ENCODE assay signal across 1 cellular context in the genomic region with DNA sequence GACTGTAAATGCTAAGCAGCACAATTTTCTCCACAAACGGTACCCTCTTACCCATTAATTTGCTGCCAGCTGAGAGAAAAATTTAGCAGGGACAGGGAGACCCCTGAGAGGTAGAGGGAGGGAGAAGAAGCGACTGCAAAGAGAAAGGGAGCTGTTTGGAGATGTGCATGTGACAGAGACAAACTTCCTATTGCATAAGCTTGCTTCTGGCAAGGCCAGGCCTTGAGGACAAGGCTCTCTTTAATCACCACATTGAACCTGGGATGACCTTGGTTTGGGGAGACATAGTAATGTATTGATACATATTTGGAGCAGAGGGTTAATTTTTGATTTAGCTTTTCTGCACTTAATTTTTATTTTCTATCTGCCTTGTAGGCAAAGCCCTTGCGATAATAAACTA.
A peak's percentile ranks its signal among the peaks of the same experiment; 100 is the strongest.
TF ChIP-seq lines count a peak whose summit lies in the region.

No MANE protein-coding gene starts in this region.

TF ChIP-seq in K562, 482 proteins besides CTCF, POLR2A, EP300 and RAD21 (continued from another document and continues in another):
- TF ChIP-seq MECOM (CRISPR knock-in tag; IDR thresholded peaks at IDR 0.05) (peak; percentile 74), MYBL2 (IDR thresholded peaks at IDR 0.05; ENCODE audit: low read depth) (no peak), MYBL2 (CRISPR knock-in tag; IDR thresholded peaks at IDR 0.05; ENCODE audit: borderline replicate concordance) (no peak), SMAD1 (IDR thresholded peaks at IDR 0.05; ENCODE audit: low read depth, low read length, partially characterized antibody) (no peak), CBFA2T2 (conservative IDR thresholded peaks at IDR 0.05) (no peak), TRIM24 (IDR thresholded peaks at IDR 0.05) (no peak), MEIS2 (IDR thresholded peaks at IDR 0.05; ENCODE audit: partially characterized antibody) (peak; percentile 55), HMGN3 (IDR thresholded peaks at IDR 0.05; ENCODE audit: borderline replicate concordance, extremely low read depth, insufficient read length, low read depth, low read length) (no peak), CCAR2 (IDR thresholded peaks at IDR 0.05; ENCODE audit: low read depth, low read length) (no peak), BACH1 (tag; IDR thresholded peaks at IDR 0.05) (0 out of 2 replicates have a peak, but pooled peaks have one; percentile 27), BDP1 (IDR thresholded peaks at IDR 0.05; ENCODE audit: insufficient read depth, insufficient read length) (no peak), CBX2 (IDR thresholded peaks at IDR 0.05; ENCODE audit: insufficient read depth, low read length, poor library complexity, severe bottlenecking) (no peak), NR2C1 (IDR thresholded peaks at IDR 0.05) (no peak), NR2C1 (tag; IDR thresholded peaks at IDR 0.05) (peak; percentile 27; the same call in 1 of the 2 replicates), JUNB (CRISPR knock-in tag; conservative IDR thresholded peaks at IDR 0.05) (no peak), HDAC1 (IDR thresholded peaks at IDR 0.05) (no peak), ESRRA (IDR thresholded peaks at IDR 0.05; ENCODE audit: borderline replicate concordance, low read depth) (peak; percentile 54; the same call in 1 of the 2 replicates), JUND (IDR thresholded peaks at IDR 0.05; ENCODE audit: borderline replicate concordance, low read depth, low read length) (no peak), JUND (tag; IDR thresholded peaks at IDR 0.05; ENCODE audit: borderline replicate concordance, low read depth, low read length) (no peak), ZC3H11A (IDR thresholded peaks at IDR 0.05; ENCODE audit: low read depth, low read length) (no peak), ETV1 (tag; conservative IDR thresholded peaks at IDR 0.05; ENCODE audit: low read depth) (peak; percentile 24; the same call in 1 of the 2 replicates), SMAD4 (CRISPR knock-in tag; conservative IDR thresholded peaks at IDR 0.05) (peak; percentile 57; the same call in 1 of the 2 replicates), ATF7 (IDR thresholded peaks at IDR 0.05) (no peak), MIER1 (IDR thresholded peaks at IDR 0.05; ENCODE audit: low read depth) (no peak), MTA1 (IDR thresholded peaks at IDR 0.05; ENCODE audit: borderline replicate concordance) (no peak), SNIP1 (IDR thresholded peaks at IDR 0.05; ENCODE audit: low read depth) (no peak), MXI1 (IDR thresholded peaks at IDR 0.05; ENCODE audit: low read depth, low read length) (no peak), ZNF561 (CRISPR knock-in tag; conservative IDR thresholded peaks at IDR 0.05) (no peak), NCOA4 (IDR thresholded peaks at IDR 0.05; ENCODE audit: partially characterized antibody) (no peak), ZNF41 (CRISPR knock-in tag; conservative IDR thresholded peaks at IDR 0.05) (no peak), SMARCA5 (IDR thresholded peaks at IDR 0.05) (no peak), SMARCA4 (IDR thresholded peaks at IDR 0.05) (no peak), SMARCB1 (IDR thresholded peaks at IDR 0.05; ENCODE audit: insufficient read length, low read depth) (no peak), L3MBTL2 (IDR thresholded peaks at IDR 0.05) (peak; percentile 77)
- TF ChIP-seq, protein P1, sequence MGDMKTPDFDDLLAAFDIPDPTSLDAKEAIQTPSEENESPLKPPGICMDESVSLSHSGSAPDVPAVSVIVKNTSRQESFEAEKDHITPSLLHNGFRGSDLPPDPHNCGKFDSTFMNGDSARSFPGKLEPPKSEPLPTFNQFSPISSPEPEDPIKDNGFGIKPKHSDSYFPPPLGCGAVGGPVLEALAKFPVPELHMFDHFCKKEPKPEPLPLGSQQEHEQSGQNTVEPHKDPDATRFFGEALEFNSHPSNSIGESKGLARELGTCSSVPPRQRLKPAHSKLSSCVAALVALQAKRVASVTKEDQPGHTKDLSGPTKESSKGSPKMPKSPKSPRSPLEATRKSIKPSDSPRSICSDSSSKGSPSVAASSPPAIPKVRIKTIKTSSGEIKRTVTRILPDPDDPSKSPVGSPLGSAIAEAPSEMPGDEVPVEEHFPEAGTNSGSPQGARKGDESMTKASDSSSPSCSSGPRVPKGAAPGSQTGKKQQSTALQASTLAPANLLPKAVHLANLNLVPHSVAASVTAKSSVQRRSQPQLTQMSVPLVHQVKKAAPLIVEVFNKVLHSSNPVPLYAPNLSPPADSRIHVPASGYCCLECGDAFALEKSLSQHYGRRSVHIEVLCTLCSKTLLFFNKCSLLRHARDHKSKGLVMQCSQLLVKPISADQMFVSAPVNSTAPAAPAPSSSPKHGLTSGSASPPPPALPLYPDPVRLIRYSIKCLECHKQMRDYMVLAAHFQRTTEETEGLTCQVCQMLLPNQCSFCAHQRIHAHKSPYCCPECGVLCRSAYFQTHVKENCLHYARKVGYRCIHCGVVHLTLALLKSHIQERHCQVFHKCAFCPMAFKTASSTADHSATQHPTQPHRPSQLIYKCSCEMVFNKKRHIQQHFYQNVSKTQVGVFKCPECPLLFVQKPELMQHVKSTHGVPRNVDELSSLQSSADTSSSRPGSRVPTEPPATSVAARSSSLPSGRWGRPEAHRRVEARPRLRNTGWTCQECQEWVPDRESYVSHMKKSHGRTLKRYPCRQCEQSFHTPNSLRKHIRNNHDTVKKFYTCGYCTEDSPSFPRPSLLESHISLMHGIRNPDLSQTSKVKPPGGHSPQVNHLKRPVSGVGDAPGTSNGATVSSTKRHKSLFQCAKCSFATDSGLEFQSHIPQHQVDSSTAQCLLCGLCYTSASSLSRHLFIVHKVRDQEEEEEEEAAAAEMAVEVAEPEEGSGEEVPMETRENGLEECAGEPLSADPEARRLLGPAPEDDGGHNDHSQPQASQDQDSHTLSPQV (IDR thresholded peaks at IDR 0.05) = no peak
- TF ChIP-seq, protein P2, sequence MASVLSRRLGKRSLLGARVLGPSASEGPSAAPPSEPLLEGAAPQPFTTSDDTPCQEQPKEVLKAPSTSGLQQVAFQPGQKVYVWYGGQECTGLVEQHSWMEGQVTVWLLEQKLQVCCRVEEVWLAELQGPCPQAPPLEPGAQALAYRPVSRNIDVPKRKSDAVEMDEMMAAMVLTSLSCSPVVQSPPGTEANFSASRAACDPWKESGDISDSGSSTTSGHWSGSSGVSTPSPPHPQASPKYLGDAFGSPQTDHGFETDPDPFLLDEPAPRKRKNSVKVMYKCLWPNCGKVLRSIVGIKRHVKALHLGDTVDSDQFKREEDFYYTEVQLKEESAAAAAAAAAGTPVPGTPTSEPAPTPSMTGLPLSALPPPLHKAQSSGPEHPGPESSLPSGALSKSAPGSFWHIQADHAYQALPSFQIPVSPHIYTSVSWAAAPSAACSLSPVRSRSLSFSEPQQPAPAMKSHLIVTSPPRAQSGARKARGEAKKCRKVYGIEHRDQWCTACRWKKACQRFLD (CRISPR knock-in tag; IDR thresholded peaks at IDR 0.05) = no peak
- TF ChIP-seq, protein P3, sequence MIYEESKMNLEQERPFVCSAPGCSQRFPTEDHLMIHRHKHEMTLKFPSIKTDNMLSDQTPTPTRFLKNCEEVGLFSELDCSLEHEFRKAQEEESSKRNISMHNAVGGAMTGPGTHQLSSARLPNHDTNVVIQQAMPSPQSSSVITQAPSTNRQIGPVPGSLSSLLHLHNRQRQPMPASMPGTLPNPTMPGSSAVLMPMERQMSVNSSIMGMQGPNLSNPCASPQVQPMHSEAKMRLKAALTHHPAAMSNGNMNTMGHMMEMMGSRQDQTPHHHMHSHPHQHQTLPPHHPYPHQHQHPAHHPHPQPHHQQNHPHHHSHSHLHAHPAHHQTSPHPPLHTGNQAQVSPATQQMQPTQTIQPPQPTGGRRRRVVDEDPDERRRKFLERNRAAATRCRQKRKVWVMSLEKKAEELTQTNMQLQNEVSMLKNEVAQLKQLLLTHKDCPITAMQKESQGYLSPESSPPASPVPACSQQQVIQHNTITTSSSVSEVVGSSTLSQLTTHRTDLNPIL (CRISPR knock-in tag; IDR thresholded peaks at IDR 0.05) = no peak
- TF ChIP-seq, protein P4, sequence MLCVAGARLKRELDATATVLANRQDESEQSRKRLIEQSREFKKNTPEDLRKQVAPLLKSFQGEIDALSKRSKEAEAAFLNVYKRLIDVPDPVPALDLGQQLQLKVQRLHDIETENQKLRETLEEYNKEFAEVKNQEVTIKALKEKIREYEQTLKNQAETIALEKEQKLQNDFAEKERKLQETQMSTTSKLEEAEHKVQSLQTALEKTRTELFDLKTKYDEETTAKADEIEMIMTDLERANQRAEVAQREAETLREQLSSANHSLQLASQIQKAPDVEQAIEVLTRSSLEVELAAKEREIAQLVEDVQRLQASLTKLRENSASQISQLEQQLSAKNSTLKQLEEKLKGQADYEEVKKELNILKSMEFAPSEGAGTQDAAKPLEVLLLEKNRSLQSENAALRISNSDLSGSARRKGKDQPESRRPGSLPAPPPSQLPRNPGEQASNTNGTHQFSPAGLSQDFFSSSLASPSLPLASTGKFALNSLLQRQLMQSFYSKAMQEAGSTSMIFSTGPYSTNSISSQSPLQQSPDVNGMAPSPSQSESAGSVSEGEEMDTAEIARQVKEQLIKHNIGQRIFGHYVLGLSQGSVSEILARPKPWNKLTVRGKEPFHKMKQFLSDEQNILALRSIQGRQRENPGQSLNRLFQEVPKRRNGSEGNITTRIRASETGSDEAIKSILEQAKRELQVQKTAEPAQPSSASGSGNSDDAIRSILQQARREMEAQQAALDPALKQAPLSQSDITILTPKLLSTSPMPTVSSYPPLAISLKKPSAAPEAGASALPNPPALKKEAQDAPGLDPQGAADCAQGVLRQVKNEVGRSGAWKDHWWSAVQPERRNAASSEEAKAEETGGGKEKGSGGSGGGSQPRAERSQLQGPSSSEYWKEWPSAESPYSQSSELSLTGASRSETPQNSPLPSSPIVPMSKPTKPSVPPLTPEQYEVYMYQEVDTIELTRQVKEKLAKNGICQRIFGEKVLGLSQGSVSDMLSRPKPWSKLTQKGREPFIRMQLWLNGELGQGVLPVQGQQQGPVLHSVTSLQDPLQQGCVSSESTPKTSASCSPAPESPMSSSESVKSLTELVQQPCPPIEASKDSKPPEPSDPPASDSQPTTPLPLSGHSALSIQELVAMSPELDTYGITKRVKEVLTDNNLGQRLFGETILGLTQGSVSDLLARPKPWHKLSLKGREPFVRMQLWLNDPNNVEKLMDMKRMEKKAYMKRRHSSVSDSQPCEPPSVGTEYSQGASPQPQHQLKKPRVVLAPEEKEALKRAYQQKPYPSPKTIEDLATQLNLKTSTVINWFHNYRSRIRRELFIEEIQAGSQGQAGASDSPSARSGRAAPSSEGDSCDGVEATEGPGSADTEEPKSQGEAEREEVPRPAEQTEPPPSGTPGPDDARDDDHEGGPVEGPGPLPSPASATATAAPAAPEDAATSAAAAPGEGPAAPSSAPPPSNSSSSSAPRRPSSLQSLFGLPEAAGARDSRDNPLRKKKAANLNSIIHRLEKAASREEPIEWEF (CRISPR knock-in tag; IDR thresholded peaks at IDR 0.05) = no peak
- TF ChIP-seq, protein P5, sequence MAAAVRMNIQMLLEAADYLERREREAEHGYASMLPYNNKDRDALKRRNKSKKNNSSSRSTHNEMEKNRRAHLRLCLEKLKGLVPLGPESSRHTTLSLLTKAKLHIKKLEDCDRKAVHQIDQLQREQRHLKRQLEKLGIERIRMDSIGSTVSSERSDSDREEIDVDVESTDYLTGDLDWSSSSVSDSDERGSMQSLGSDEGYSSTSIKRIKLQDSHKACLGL (CRISPR knock-in tag; IDR thresholded peaks at IDR 0.05; ENCODE audit: borderline replicate concordance, poor library complexity, severe bottlenecking) = no peak
- TF ChIP-seq, protein P6, sequence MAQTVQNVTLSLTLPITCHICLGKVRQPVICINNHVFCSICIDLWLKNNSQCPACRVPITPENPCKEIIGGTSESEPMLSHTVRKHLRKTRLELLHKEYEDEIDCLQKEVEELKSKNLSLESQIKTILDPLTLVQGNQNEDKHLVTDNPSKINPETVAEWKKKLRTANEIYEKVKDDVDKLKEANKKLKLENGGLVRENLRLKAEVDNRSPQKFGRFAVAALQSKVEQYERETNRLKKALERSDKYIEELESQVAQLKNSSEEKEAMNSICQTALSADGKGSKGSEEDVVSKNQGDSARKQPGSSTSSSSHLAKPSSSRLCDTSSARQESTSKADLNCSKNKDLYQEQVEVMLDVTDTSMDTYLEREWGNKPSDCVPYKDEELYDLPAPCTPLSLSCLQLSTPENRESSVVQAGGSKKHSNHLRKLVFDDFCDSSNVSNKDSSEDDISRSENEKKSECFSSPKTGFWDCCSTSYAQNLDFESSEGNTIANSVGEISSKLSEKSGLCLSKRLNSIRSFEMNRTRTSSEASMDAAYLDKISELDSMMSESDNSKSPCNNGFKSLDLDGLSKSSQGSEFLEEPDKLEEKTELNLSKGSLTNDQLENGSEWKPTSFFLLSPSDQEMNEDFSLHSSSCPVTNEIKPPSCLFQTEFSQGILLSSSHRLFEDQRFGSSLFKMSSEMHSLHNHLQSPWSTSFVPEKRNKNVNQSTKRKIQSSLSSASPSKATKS (CRISPR knock-in tag; IDR thresholded peaks at IDR 0.05) = no peak
- TF ChIP-seq, protein P7, sequence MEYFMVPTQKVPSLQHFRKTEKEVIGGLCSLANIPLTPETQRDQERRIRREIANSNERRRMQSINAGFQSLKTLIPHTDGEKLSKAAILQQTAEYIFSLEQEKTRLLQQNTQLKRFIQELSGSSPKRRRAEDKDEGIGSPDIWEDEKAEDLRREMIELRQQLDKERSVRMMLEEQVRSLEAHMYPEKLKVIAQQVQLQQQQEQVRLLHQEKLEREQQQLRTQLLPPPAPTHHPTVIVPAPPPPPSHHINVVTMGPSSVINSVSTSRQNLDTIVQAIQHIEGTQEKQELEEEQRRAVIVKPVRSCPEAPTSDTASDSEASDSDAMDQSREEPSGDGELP (CRISPR knock-in tag; IDR thresholded peaks at IDR 0.05; ENCODE audit: borderline replicate concordance) = no peak
- TF ChIP-seq, protein P8, sequence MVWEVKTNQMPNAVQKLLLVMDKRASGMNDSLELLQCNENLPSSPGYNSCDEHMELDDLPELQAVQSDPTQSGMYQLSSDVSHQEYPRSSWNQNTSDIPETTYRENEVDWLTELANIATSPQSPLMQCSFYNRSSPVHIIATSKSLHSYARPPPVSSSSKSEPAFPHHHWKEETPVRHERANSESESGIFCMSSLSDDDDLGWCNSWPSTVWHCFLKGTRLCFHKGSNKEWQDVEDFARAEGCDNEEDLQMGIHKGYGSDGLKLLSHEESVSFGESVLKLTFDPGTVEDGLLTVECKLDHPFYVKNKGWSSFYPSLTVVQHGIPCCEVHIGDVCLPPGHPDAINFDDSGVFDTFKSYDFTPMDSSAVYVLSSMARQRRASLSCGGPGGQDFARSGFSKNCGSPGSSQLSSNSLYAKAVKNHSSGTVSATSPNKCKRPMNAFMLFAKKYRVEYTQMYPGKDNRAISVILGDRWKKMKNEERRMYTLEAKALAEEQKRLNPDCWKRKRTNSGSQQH (CRISPR knock-in tag; IDR thresholded peaks at IDR 0.05) = no peak
